Comparison of ENCODE assay signal across 18 cellular contexts in genomic region chr5:1318659-1319251, GRCh38. TPM values are rescaled to one million over a fixed set of nuclear protein-coding genes. Genes with fewer than 3 reads are reported as not detected.
DNase-seq lines count a peak whose midpoint lies in the region; ATAC-seq and TF ChIP-seq lines count a peak whose summit lies in the region.
"Had no signal": no experiment of that assay in that cellular context is flagged by ENCODE, and none has a peak within 500 bp of the region (broad histone marks: within the 10 kb centered on the region; RNA-seq: fewer than 3 reads in every experiment).

No MANE protein-coding gene starts in this region.

- H3K4me1 ChIP-seq in Peyer's patch = peaks cover 0 to 28% (median 12%) of the 10 kb centered on the region in 4 donors

- DNase-seq in 8988T (peak; percentile 3), DMS79 (lab: John Stamatoyannopoulos, UW) (peak; percentile 39), Peyer's patch (peak in 2 of 3 donors; percentile 51 to 52), mesenteric fat pad (ENCODE audit: low spot score) (peak; percentile 88), mucosa of gallbladder (ENCODE audit: low spot score) (no peak)
- DNase-seq: cortex of kidney; GDM1; left ventricle myocardium inferior; NCI-H1092 treated with DMSO at 0.1 percent for 48 hours; SHP77 treated with DMSO at 0.1 percent for 48 hours; stimulated activated CD4-positive, alpha-beta T cell treated with anti-CD3 and anti-CD28 coated beads, Interleukin-4, amount 100 ng/mL, for 24 hours had no signal

- no peak overlapping the region for H3K4me3 ChIP-seq in Peyer's patch
- H3K4me3 ChIP-seq: left ventricle myocardium inferior, thoracic aorta had no signal

- H3K27ac ChIP-seq in Peyer's patch = no peak overlapping the region
- H3K27ac ChIP-seq: left ventricle myocardium inferior, parathyroid adenoma, thoracic aorta had no signal

- H3K9me3 ChIP-seq in Peyer's patch = no peaks in the 10 kb centered on the region
- H3K9me3 ChIP-seq: left ventricle myocardium inferior, thoracic aorta had no signal

- no peak for TF ChIP-seq POLR2A in Peyer's patch (IDR thresholded peaks at IDR 0.05)

- TF ChIP-seq CTCF in Peyer's patch (IDR thresholded peaks at IDR 0.05) = no peak

- H3K36me3 ChIP-seq in Peyer's patch = peaks cover 0 to 67% (median 0%) of the 10 kb centered on the region in 3 donors

- no peaks in the 10 kb centered on the region for H3K27me3 ChIP-seq in Peyer's patch

- no peak for ATAC-seq in HG02623 (IDR thresholded peaks at IDR 0.05; ENCODE audit: unreplicated experiment)
- no peak for ATAC-seq in GM21423 (IDR thresholded peaks at IDR 0.05; ENCODE audit: unreplicated experiment)
- no peak for ATAC-seq in HG03139 (IDR thresholded peaks at IDR 0.05; ENCODE audit: unreplicated experiment)

RNA-seq across cellular contexts. Expression of gene TERT, which starts 23.9 kb away (rescaled TPM):
- total RNA-seq in Peyer's patch = 1 to 10 TPM in 3 of 4 donors, under 1 TPM in 1; 0.70 to 6.6 (median 1.6) TPM
- total RNA-seq in mesenteric fat pad = not detected
- not detected for total RNA-seq in mucosa of gallbladder
- total RNA-seq: frontal cortex, left ventricle myocardium inferior, skeletal muscle tissue, thoracic aorta had no signal

RNA-seq across cellular contexts. Expression of gene CLPTM1L, which starts 26.1 kb away (rescaled TPM):
- total RNA-seq in Peyer's patch (100 to 1,000 TPM; 115 to 209 (median 143) TPM), mesenteric fat pad (112 TPM), mucosa of gallbladder (83.2 TPM)
